ENCODE assay signal across 10 cellular contexts in the genomic region with DNA sequence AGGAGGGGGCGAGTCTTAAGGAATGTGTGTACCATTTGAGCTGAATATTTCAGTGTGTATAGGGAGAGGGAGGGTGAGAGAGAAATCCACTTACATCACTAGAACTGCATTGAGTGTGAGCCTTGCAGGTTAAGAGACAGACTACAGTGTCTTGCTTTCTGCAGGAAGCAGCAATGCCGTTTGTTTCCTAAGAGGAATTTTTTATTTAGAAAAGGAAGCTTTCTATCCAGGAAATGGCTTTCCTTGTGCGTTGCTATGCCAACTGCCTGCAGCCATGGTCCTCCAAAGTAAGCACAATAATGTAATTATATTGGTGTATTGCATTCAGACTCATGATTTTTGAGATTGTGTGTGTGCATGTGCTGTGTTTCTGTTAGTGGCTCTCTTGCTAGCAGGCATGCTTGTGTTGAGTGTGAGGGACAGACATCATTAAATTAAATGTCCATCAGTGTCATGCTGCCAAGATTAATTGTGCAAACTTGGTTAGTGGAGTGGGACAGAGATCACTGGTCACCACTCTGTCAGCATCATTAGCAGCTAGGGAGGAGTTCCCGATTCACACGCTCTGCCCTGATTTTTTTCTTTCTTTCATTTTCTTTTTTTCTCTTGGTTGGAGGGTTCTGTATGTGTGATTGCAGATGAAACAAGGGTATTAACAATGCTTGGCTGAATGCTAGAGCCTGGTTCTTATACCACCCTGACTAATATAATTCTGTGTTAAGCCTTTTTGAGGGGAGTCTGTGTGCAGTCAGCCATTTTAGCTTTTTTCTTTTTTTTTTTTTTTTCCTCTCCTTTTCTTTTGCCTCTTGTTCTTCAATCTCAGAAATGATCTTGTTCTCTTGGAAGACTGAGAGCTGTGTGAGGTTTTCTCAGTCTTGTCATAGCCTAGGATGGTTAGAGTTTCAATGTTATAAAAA.
A peak's percentile ranks its signal among the peaks of the same experiment; 100 is the strongest.
DNase-seq lines count a peak whose midpoint lies in the region; ATAC-seq and TF ChIP-seq lines count a peak whose summit lies in the region.
"Had no signal": no experiment of that assay in that cellular context is flagged by ENCODE, and none has a peak within 500 bp of the region (broad histone marks: within the 10 kb centered on the region; RNA-seq: fewer than 3 reads in every experiment).

No MANE protein-coding gene starts in this region.

- no peaks in the 10 kb centered on the region for H3K27me3 ChIP-seq in A673 (replicated peaks; ENCODE audit: insufficient read depth, low read depth, low read length, poor library complexity)

- peak overlapping the region; percentile 18 for H3K27ac ChIP-seq in A673 (ENCODE audit: low read depth, low read length, poor library complexity, severe bottlenecking)

- intact Hi-C loops in A673 (cut with micrococcal nuclease; ENCODE audit: unreplicated experiment) = no loop called here

- DNase-seq in A673 (ENCODE audit: low spot score) (no peak), HEK293T (ENCODE audit: extremely low spot score) (no peak), choroid plexus epithelial cell (ENCODE audit: low read depth) (peak; percentile 23), midbrain (lab: John Stamatoyannopoulos, UW) (peak; percentile 74), omental fat pad (ENCODE audit: low spot score) (no peak), GM10266 (ENCODE audit: extremely low spot score) (no peak)
- no peak for DNase-seq in activated naive CD4-positive, alpha-beta T cell treated with anti-CD3 and anti-CD28 coated beads, Interleukin-2, amount 10 ng/mL, durations not matched to agents 7 days and 5 days
- DNase-seq: activated CD8-positive, alpha-beta memory T cell treated with anti-CD3 and anti-CD28 coated beads, Interleukin-2, amount 50 U/mL, for 4 hours; NCI-H774 had no signal

- peaks cover 20% of the 10 kb centered on the region for H3K4me1 ChIP-seq in A673 (ENCODE audit: insufficient read depth, low read length, poor library complexity, severe bottlenecking)

- H3K4me1 Mint-ChIP-seq in activated naive CD4-positive, alpha-beta T cell treated with anti-CD3 and anti-CD28 coated beads, Interleukin-2, amount 10 ng/mL, durations not matched to agents 7 days and 5 days = no peaks in the 10 kb centered on the region

- H3K36me3 ChIP-seq in A673 (ENCODE audit: insufficient read depth, low read length, poor library complexity, severe bottlenecking) = no peaks in the 10 kb centered on the region

- no peak overlapping the region for H3K27ac Mint-ChIP-seq in activated naive CD4-positive, alpha-beta T cell treated with anti-CD3 and anti-CD28 coated beads, Interleukin-2, amount 10 ng/mL, durations not matched to agents 7 days and 5 days

- CTCF ChIA-PET in A673 (lab: Charles Lee) (interaction anchor here (0.8 kb wide), 1 partner anchor 11 kb away, joined by 3 read pairs; no protein-coding TSS in a partner anchor), HEK293T (lab: Yijun Ruan, JAX) (interaction anchor here (0.6 to 1.2 kb wide), 2 partner anchors 11 to 48 kb away, joined by 3 to 5 read pairs; no protein-coding TSS in a partner anchor)
- CTCF ChIA-PET in activated naive CD4-positive, alpha-beta T cell treated with anti-CD3 and anti-CD28 coated beads, Interleukin-2, amount 10 ng/mL, durations not matched to agents 7 days and 5 days (lab: Charles Lee) = interaction anchor here (0.6 kb wide), 1 partner anchor 17 kb away, joined by 3 read pairs; no protein-coding TSS in a partner anchor

- no peak for ATAC-seq in omental fat pad (ENCODE audit: low FRiP score)
- ATAC-seq in GM18861 (IDR thresholded peaks at IDR 0.05; ENCODE audit: unreplicated experiment) = no peak

- no TSS peak for BruUV-seq in A673 (replicated peaks; lab: Mats Ljungman, UMichigan)

- POLR2A ChIA-PET in A673 (lab: Charles Lee; ENCODE audit: low non-redundant PET) = interaction anchor here (0.6 kb wide), 1 partner anchor 24 kb away, joined by 3 read pairs; no protein-coding TSS in a partner anchor
- POLR2A ChIA-PET in HEK293T (lab: Yijun Ruan, JAX) = interaction anchor here (1.0 kb wide), 1 partner anchor 112 kb away, joined by 4 read pairs; no protein-coding TSS in a partner anchor

- H3K36me3 Mint-ChIP-seq in activated naive CD4-positive, alpha-beta T cell treated with anti-CD3 and anti-CD28 coated beads, Interleukin-2, amount 10 ng/mL, durations not matched to agents 7 days and 5 days = no peaks in the 10 kb centered on the region

- TF ChIP-seq CTCF in A673 (conservative IDR thresholded peaks at IDR 0.05; ENCODE audit: low read depth, low read length) (no peak), choroid plexus epithelial cell (conservative IDR thresholded peaks at IDR 0.05; ENCODE audit: low read depth, low read length) (no peak), omental fat pad (IDR thresholded peaks at IDR 0.05) (no peak), GM10266 (IDR thresholded peaks at IDR 0.05; ENCODE audit: control insufficient read depth, insufficient read depth, low read depth, missing control alignments) (no peak)

- H3K9me3 Mint-ChIP-seq in activated naive CD4-positive, alpha-beta T cell treated with anti-CD3 and anti-CD28 coated beads, Interleukin-2, amount 10 ng/mL, durations not matched to agents 7 days and 5 days = no peaks in the 10 kb centered on the region

- no peaks in the 10 kb centered on the region for H3K27me3 Mint-ChIP-seq in activated naive CD4-positive, alpha-beta T cell treated with anti-CD3 and anti-CD28 coated beads, Interleukin-2, amount 10 ng/mL, durations not matched to agents 7 days and 5 days

- H3K4me3 ChIP-seq in A673 (ENCODE audit: low read depth, low read length, poor library complexity, severe bottlenecking) = no peak overlapping the region
- peak overlapping the region; percentile 22 for H3K4me3 ChIP-seq in choroid plexus epithelial cell (ENCODE audit: low read depth, low read length)

- no peak overlapping the region for H3K4me3 Mint-ChIP-seq in activated naive CD4-positive, alpha-beta T cell treated with anti-CD3 and anti-CD28 coated beads, Interleukin-2, amount 10 ng/mL, durations not matched to agents 7 days and 5 days

- no peaks in the 10 kb centered on the region for H3K9me3 ChIP-seq in A673 (ENCODE audit: low read depth, low read length, poor library complexity, severe bottlenecking)

TF ChIP-seq in HEK293T, 16 proteins besides CTCF, POLR2A, EP300 and RAD21:
- no peak for TF ChIP-seq ZNF384 (IDR thresholded peaks at IDR 0.05)
- TF ChIP-seq, protein P1, sequence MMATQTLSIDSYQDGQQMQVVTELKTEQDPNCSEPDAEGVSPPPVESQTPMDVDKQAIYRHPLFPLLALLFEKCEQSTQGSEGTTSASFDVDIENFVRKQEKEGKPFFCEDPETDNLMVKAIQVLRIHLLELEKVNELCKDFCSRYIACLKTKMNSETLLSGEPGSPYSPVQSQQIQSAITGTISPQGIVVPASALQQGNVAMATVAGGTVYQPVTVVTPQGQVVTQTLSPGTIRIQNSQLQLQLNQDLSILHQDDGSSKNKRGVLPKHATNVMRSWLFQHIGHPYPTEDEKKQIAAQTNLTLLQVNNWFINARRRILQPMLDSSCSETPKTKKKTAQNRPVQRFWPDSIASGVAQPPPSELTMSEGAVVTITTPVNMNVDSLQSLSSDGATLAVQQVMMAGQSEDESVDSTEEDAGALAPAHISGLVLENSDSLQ (IDR thresholded peaks at IDR 0.05) = peak; percentile 28; the same call in 1 of the 2 replicates

Comparison
In these comparisons a context has a peak if more than half of its experiments do, and no peak if none do; other contexts are left out.
1. DNase-seq: peak in choroid plexus epithelial cell (single experiment) and midbrain (single experiment); none in A673 (single experiment), HEK293T (single experiment), activated naive CD4-positive, alpha-beta T cell treated with anti-CD3 and anti-CD28 coated beads, Interleukin-2, amount 10 ng/mL, durations not matched to agents 7 days and 5 days (single experiment), omental fat pad (single experiment) and GM10266 (single experiment).